ENCODE assay signal across 26 cellular contexts in the genomic region with DNA sequence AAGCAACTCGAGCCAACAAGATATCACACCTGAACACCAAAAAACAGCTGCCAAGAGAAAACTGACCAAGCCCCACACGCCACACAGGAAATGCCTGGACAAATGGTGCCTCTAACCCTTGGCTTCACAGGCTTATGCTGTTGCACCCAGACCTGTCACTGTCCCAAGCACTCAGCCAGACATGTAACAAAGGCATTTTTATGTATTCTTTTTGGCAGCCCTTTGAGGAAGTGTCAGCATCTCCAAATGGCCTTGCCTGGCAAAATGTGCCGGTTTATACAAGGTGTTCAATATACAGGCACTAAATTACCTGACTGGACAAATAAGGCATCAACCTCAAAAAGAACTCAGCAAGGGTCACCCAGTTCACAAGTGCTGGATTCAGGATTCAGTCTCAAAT. TPM values are rescaled to one million over a fixed set of nuclear protein-coding genes. Genes with fewer than 3 reads are reported as not detected.
A peak's percentile ranks its signal among the peaks of the same experiment; 100 is the strongest.
DNase-seq lines count a peak whose midpoint lies in the region; ATAC-seq, FAIRE-seq and TF ChIP-seq lines count a peak whose summit lies in the region.
"Had no signal": no experiment of that assay in that cellular context is flagged by ENCODE, and none has a peak within 500 bp of the region (broad histone marks: within the 10 kb centered on the region; RNA-seq: fewer than 3 reads in every experiment).

No MANE protein-coding gene starts in this region.

- H3K9ac ChIP-seq in Loucy (ENCODE audit: low read depth, low read length, poor library complexity, severe bottlenecking), result no peak overlapping the region
- H3K9ac ChIP-seq: SK-N-SH had no signal

- H3K27me3 ChIP-seq in Loucy (ENCODE audit: insufficient read depth, low read length, poor library complexity, severe bottlenecking), result no peaks in the 10 kb centered on the region
- H3K27me3 ChIP-seq in esophagus (ENCODE audit: control insufficient read depth in 1 of 2, insufficient read depth in 2 of 2, low read length in 2 of 2), result no peaks in the 10 kb centered on the region
- H3K27me3 ChIP-seq in pancreas, result no peaks in the 10 kb centered on the region

- DNase-seq in pancreas (peak in 1 of 6 donors; percentile 31), NCI-H146 (lab: John Stamatoyannopoulos, UW) (no peak), globus pallidus (ENCODE audit: low spot score) (no peak), NCI-H1092 (lab: John Stamatoyannopoulos, UW) (no peak), NCI-H1092 treated with DMSO at 0.1 percent for 48 hours (lab: John Stamatoyannopoulos, UW) (no peak)
- DNase-seq: ACHN, C1 segment of cervical spinal cord, DMS 273 treated with DMSO at 0.1 percent for 48 hours, GDM1, GOT3, NCI-H1417, NCI-H187 treated with DMSO at 0.1 percent for 48 hours, NCI-H2171 treated with DMSO at 0.1 percent for 48 hours, NCI-H748 treated with DMSO at 0.1 percent for 48 hours, OCI-M1, SHP77 treated with DMSO at 0.1 percent for 48 hours, SK-N-SH, T-helper 1 cell had no signal

- H3K27ac ChIP-seq in VCaP (peak overlapping the region; percentile 65), esophagus (ENCODE audit: low read depth in 2 of 2, low read length in 1 of 2) (peak overlapping the region; percentile 35 to 59), pancreas (peak overlapping the region in 2 of 4 donors; percentile 30 to 67)

- no peaks in the 10 kb centered on the region for H3K9me3 ChIP-seq in Loucy (ENCODE audit: insufficient read depth, low read depth, low read length)
- H3K9me3 ChIP-seq in esophagus (ENCODE audit: control insufficient read depth in 2 of 2, insufficient read depth in 1 of 2, low read depth in 1 of 2, low read length in 1 of 2), result no peaks in the 10 kb centered on the region
- H3K9me3 ChIP-seq in pancreas, result no peaks in the 10 kb centered on the region
- H3K9me3 ChIP-seq: SK-N-SH had no signal

- TF ChIP-seq CTCF in Loucy (conservative IDR thresholded peaks at IDR 0.05; ENCODE audit: low read length) (no peak), VCaP (conservative IDR thresholded peaks at IDR 0.05) (no peak), pancreas (IDR thresholded peaks at IDR 0.05) (no peak)

- peak overlapping the region; percentile 64 for H3K4me2 ChIP-seq in Loucy (ENCODE audit: low read depth, low read length, poor library complexity, severe bottlenecking)
- H3K4me2 ChIP-seq: SK-N-SH had no signal

- H3K36me3 ChIP-seq in Loucy (ENCODE audit: insufficient read depth, low read length) (peaks cover 15% of the 10 kb centered on the region; the same call in 1 of the 2 replicates), esophagus (ENCODE audit: control insufficient read depth in 2 of 2, insufficient read depth in 2 of 2, low read length in 1 of 2) (peaks cover 0 to 2% of the 10 kb centered on the region in 2 donors), pancreas (no peaks in the 10 kb centered on the region)

- peaks cover 59% of the 10 kb centered on the region for H4K20me1 ChIP-seq in Loucy (ENCODE audit: insufficient read depth, low read length, poor library complexity, severe bottlenecking)

- peak; percentile 27 to 78 (median 70) for ATAC-seq in pancreas
- ATAC-seq: HCT116 had no signal

- H3K4me1 ChIP-seq in Loucy (ENCODE audit: insufficient read depth, low read length, poor library complexity, severe bottlenecking) (peaks cover 47% of the 10 kb centered on the region), esophagus (ENCODE audit: control insufficient read depth in 2 of 2, insufficient read depth in 2 of 2, low read length in 1 of 2) (no peaks in the 10 kb centered on the region), pancreas (peaks cover 13 to 21% (median 20%) of the 10 kb centered on the region in 3 donors)

- no peak for FAIRE-seq in pancreas (lab: Jason Lieb, UNC)
- FAIRE-seq: GM12891, GM18507 had no signal

- intact Hi-C loops in pancreas (cut with DNase I), result no loop called here

- WGBS in esophagus, 2 donors, result 42 to 60% methylated on average over 3 of the region's 3 CpGs
- WGBS in pancreas, 2 donors, result 30 to 37% methylated on average over 3 of the region's 3 CpGs

- H3K4me3 ChIP-seq in Loucy (ENCODE audit: low read length, poor library complexity, severe bottlenecking), result peak overlapping the region; percentile 29
- H3K4me3 ChIP-seq in esophagus (ENCODE audit: low read depth in 1 of 2, low read length in 2 of 2), result no peak overlapping the region
- no peak overlapping the region for H3K4me3 ChIP-seq in pancreas

- H3K79me2 ChIP-seq in Loucy (ENCODE audit: insufficient read depth, low read length), result peaks cover 98% of the 10 kb centered on the region

- H2AFZ ChIP-seq in Loucy (ENCODE audit: low read length), result no peak overlapping the region

- H3K9me2 ChIP-seq in Loucy (replicated peaks; ENCODE audit: low read depth, low read length), result no peaks in the 10 kb centered on the region
- H3K9me2 ChIP-seq: SK-N-SH had no signal

- no peaks in the 10 kb centered on the region for H3F3A ChIP-seq in Loucy (ENCODE audit: low read depth)

RNA-seq across cellular contexts. Expression of a gene that starts 6.1 kb away (rescaled TPM):
- polyA plus RNA-seq in esophagus (10 to 100 TPM; 15.2 to 26.4 TPM), pancreas (10 to 100 TPM; 22.4 to 43.6 TPM)
- total RNA-seq in pancreas, result 10 to 100 TPM; 10.5 to 17.1 (median 16.8) TPM

RNA-seq across cellular contexts. Expression of a gene that starts 31.8 kb away (rescaled TPM):
- polyA plus RNA-seq in esophagus (under 1 TPM; 0.19 to 0.33 TPM), pancreas (under 1 TPM; 0.23 to 0.73 TPM)
- under 1 TPM; 0.43 to 1.00 (median 0.60) TPM for total RNA-seq in pancreas
- total RNA-seq: NCI-H460, RPMI7951 had no signal
